In the genomic region with DNA sequence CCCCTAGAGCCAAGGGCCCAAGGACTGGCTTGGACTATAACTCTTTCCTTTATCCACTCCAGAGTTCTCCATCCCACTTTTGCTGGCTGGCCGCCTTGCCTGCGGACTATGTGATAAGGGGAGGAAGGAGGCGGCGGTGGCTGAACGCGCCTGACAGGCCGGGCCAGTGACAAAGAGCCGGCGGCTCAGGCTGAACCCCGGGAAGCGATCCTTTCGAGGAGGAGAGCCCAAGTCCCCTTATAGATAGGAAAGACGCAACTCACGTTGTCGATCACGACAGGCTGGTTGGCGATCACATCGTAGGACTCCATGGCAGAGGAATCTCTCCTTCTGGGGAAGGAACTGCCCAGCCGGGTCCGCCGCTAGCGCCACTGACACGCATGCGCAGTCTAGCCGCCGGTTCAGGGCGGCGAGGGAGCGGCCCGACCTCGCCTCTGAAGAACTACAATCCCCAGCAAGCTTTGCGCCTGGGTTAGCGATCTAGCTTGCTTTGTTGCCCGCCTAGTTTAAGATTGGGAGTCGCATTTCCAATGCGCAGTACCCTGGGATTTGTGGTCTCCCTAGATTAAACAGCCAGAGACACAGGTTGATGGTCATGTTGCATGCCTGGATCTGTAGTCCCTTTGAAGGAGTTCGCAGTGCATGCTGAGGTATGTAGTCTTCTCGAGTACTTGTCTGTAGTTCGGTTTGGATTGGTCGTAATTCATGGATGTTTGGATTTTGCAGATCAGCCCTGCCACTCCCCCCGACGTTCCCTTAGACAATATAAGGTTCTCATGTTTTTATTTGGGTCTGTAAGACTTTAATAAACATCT, we compare ENCODE assay signal across 8 cellular contexts. TPM values are rescaled to one million over a fixed set of nuclear protein-coding genes. Genes with fewer than 3 reads are reported as not detected.
DNase-seq lines count a peak whose midpoint lies in the region; ATAC-seq, FAIRE-seq and TF ChIP-seq lines count a peak whose summit lies in the region.

Gene ACTR1A (minus strand): TSS at position 376 of the 815 bp plus-strand sequence. CDS start 65 bp downstream, at position 311.

- H2AFZ ChIP-seq in IMR-90 (replicated peaks; ENCODE audit: low read length, poor library complexity) (peak within 1 kb of the TSS; percentile 96), OCI-LY7 (ENCODE audit: low read length) (peak within 1 kb of the TSS; percentile 73), endothelial cell of umbilical vein (ENCODE audit: low read depth, low read length) (peak within 1 kb of the TSS; percentile 56)

- no peak within 1 kb of the TSS; the same call in 1 of the 2 replicates for H2BK120ac ChIP-seq in IMR-90 (ENCODE audit: low read depth, low read length)

- in situ Hi-C loops in IMR-90 (cut with MboI; ENCODE audit: low sequenced_read_pairs), result no loop called here

- CTCF ChIA-PET in IMR-90 (lab: Yijun Ruan, JAX) (interaction anchor here (0.9 to 2.3 kb wide), 4 partner anchors 10 to 81 kb away, joined by 3 to 10 read pairs (median 4); no protein-coding TSS in a partner anchor), OCI-LY7 (lab: Charles Lee; ENCODE audit: unreplicated experiment) (interaction anchor here (0.5 to 1.1 kb wide), 3 partner anchors 39 to 108 kb away, joined by 3 read pairs; no protein-coding TSS in a partner anchor), endothelial cell of umbilical vein (lab: Charles Lee) (interaction anchor here (0.7 to 8.4 kb wide), 15 partner anchors 9 to 212 kb away, joined by 3 to 261 read pairs (median 4); partner anchors contain the start of genes ARL3, CUEDC2, SFXN2 and TRIM8)

- no peaks in the 10 kb centered on the region for H3K36me3 Mint-ChIP-seq in mesothelial cell of epicardium

- H3K4me2 ChIP-seq in IMR-90 (ENCODE audit: low read depth, low read length) (peak within 1 kb of the TSS; percentile 96), OCI-LY7 (ENCODE audit: low read length) (peak within 1 kb of the TSS; percentile 83), endothelial cell of umbilical vein (ENCODE audit: insufficient read depth, low read length) (peak within 1 kb of the TSS; percentile 93)

- ATAC-seq in GM21528 (IDR thresholded peaks at IDR 0.05; ENCODE audit: low FRiP score, unreplicated experiment) (peak; percentile 59), IMR-90 (ENCODE audit: low read depth) (peak; percentile 60)

- H2AK5ac ChIP-seq in IMR-90 (ENCODE audit: low read depth, low read length), result peak within 1 kb of the TSS; percentile 86

- H3K27ac Mint-ChIP-seq in mesothelial cell of epicardium, result no peak within 1 kb of the TSS

- DNase-seq in DMS 273 treated with DMSO at 0.1 percent for 48 hours (lab: John Stamatoyannopoulos, UW) (peak; percentile 96), IMR-90 (peak; percentile 100), OCI-LY7 (ENCODE audit: low spot score) (peak; percentile 99), activated T-cell treated with anti-CD3 and anti-CD28 coated beads for 1 hour (ENCODE audit: low read depth) (peak; percentile 90), endothelial cell of umbilical vein (ENCODE audit: low read depth, low spot score) (peak; percentile 100), mesothelial cell of epicardium (ENCODE audit: low spot score in 2 of 2, unreplicated experiment in 2 of 2) (peak; percentile 95 to 97)
- DNase-seq in stimulated activated CD8-positive, alpha-beta memory T cell treated with anti-CD3 and anti-CD28 coated beads, Interleukin-15, amount 100 ng/mL, for 48 hours (ENCODE audit: low read depth in 2 of 2), result peak; percentile 89 to 90

- FAIRE-seq in endothelial cell of umbilical vein (lab: Jason Lieb, UNC), result peak; percentile 99

- H4K91ac ChIP-seq in IMR-90 (ENCODE audit: insufficient read depth, low read depth, low read length), result peak within 1 kb of the TSS; percentile 77

- H3K4me3 Mint-ChIP-seq in mesothelial cell of epicardium, result no peak within 1 kb of the TSS

- H3K79me1 ChIP-seq in IMR-90 (ENCODE audit: low read depth in 1 of 2, low read length in 2 of 2), result peaks cover 5 to 54% of the 10 kb centered on the region in 2 experiments

- H4K20me1 ChIP-seq in IMR-90 (ENCODE audit: insufficient read depth, low read length) (peaks cover 51% of the 10 kb centered on the region), OCI-LY7 (ENCODE audit: insufficient read depth, low read length) (no peaks in the 10 kb centered on the region), endothelial cell of umbilical vein (replicated peaks; ENCODE audit: control insufficient read depth, extremely low read depth, insufficient read depth, low read length) (peaks cover 6% of the 10 kb centered on the region)

- peak within 1 kb of the TSS; percentile 90 for H3K14ac ChIP-seq in IMR-90 (replicated peaks; ENCODE audit: low read depth, low read length)

- 1% methylated on average over 18 of the region's 42 CpGs; no CpG with 5 or more reads in 1 of the 2 experiments for WGBS in IMR-90 (ENCODE audit: extremely low coverage in 2 of 2, insufficient read length in 1 of 2), 2 experiments

- H4K8ac ChIP-seq in IMR-90 (ENCODE audit: low read depth in 2 of 2, low read length in 2 of 2), result peak within 1 kb of the TSS; percentile 20 to 91; a peak in 3 of 4 replicates

- no peak for TF ChIP-seq RAD21 in IMR-90 (IDR thresholded peaks at IDR 0.05; ENCODE audit: low read length)

- TF ChIP-seq POLR2A in IMR-90 (IDR thresholded peaks at IDR 0.05; ENCODE audit: low read depth, low read length) (peak; percentile 43; the same call in 1 of the 2 replicates), endothelial cell of umbilical vein (IDR thresholded peaks at IDR 0.05; ENCODE audit: low read depth, low read length) (no peak)

- H3K79me2 ChIP-seq in OCI-LY7 (ENCODE audit: insufficient read depth, low read depth, low read length), result peaks cover 50% of the 10 kb centered on the region
- H3K79me2 ChIP-seq in endothelial cell of umbilical vein (ENCODE audit: control insufficient read depth, insufficient read depth, low read length), result peaks cover 66% of the 10 kb centered on the region

- peak within 1 kb of the TSS; percentile 86 for H3K23ac ChIP-seq in IMR-90 (ENCODE audit: low read depth, low read length)

- intact Hi-C loops in IMR-90 (cut with micrococcal nuclease), result loop anchor here (1.0 to 5.0 kb wide), 4 partner anchors 81 to 210 kb away; partner anchors contain the start of genes ARL3 and SFXN2
- intact Hi-C loops in OCI-LY7 (cut with micrococcal nuclease; ENCODE audit: unreplicated experiment), result loop anchor here (1.0 to 2.0 kb wide), 5 partner anchors 52 to 210 kb away; partner anchors contain the start of genes C10orf95 and FBXL15
- intact Hi-C loops in endothelial cell of umbilical vein (cut with micrococcal nuclease), result loop anchor here (1.0 to 5.0 kb wide), 7 partner anchors 80 to 312 kb away; partner anchors contain the start of genes ARL3, FBXL15, NFKB2 and SFXN2

- H3K9me3 Mint-ChIP-seq in mesothelial cell of epicardium, result no peaks in the 10 kb centered on the region

- H3K4me3 ChIP-seq in IMR-90 (ENCODE audit: insufficient read depth, low read depth, low read length), result peak within 1 kb of the TSS; percentile 60
- peak within 1 kb of the TSS; percentile 94 for H3K4me3 ChIP-seq in OCI-LY7 (ENCODE audit: low read depth, low read length, poor library complexity, severe bottlenecking)
- peak within 1 kb of the TSS; percentile 69 to 87 (median 82) for H3K4me3 ChIP-seq in endothelial cell of umbilical vein (replicated peaks in 1 of 3; ENCODE audit: insufficient read depth in 1 of 3, low read depth in 1 of 3, low read length in 3 of 3)

- H2BK20ac ChIP-seq in IMR-90 (ENCODE audit: low read depth, low read length), result no peak within 1 kb of the TSS

- H3K18ac ChIP-seq in IMR-90 (ENCODE audit: low read depth, low read length), result peak within 1 kb of the TSS; percentile 14; the same call in 1 of the 2 replicates

- H3K4me1 Mint-ChIP-seq in mesothelial cell of epicardium, result peaks cover 25% of the 10 kb centered on the region

- no peaks in the 10 kb centered on the region for H3K27me3 ChIP-seq in IMR-90 (ENCODE audit: control insufficient read depth, insufficient read depth, low read length)
- H3K27me3 ChIP-seq in endothelial cell of umbilical vein (ENCODE audit: control insufficient read depth in 2 of 2, insufficient read depth in 2 of 2, low read length in 2 of 2), result no peaks in the 10 kb centered on the region

- BruUV-seq in IMR-90 (replicated peaks; lab: Mats Ljungman, UMichigan), result no TSS peak
- BruUV-seq in OCI-LY7 (replicated peaks; lab: Mats Ljungman, UMichigan), result no TSS peak
- BruUV-seq in endothelial cell of umbilical vein (replicated peaks; lab: Mats Ljungman, UMichigan), result TSS peak; percentile 54

- H3K9me3 ChIP-seq in IMR-90 (ENCODE audit: control insufficient read depth, insufficient read depth, low read length) (no peaks in the 10 kb centered on the region), OCI-LY7 (ENCODE audit: low read length) (no peaks in the 10 kb centered on the region), endothelial cell of umbilical vein (replicated peaks; ENCODE audit: control insufficient read depth, insufficient read depth, low read length) (no peaks in the 10 kb centered on the region)

- H3K56ac ChIP-seq in IMR-90 (ENCODE audit: extremely low read depth, insufficient read depth, low read length), result peak within 1 kb of the TSS; percentile 75

- no peaks in the 10 kb centered on the region for H3K27me3 Mint-ChIP-seq in mesothelial cell of epicardium (ENCODE audit: low read depth)

- peak within 1 kb of the TSS; percentile 91 for H3K4ac ChIP-seq in IMR-90 (ENCODE audit: low read depth, low read length)

- peak within 1 kb of the TSS; percentile 97 for H2AK9ac ChIP-seq in IMR-90 (replicated peaks; ENCODE audit: low read depth, low read length, poor library complexity)

- H3K9me1 ChIP-seq in IMR-90 (ENCODE audit: insufficient read depth, low read length) (peaks cover 8% of the 10 kb centered on the region; the same call in 1 of the 2 replicates), endothelial cell of umbilical vein (replicated peaks; ENCODE audit: control insufficient read depth, extremely low read depth, insufficient read depth, low read length) (no peaks in the 10 kb centered on the region)

- no peak for TF ChIP-seq CTCF in IMR-90 (conservative IDR thresholded peaks at IDR 0.05; ENCODE audit: low read depth, low read length)
- no peak for TF ChIP-seq CTCF in OCI-LY7 (conservative IDR thresholded peaks at IDR 0.05; ENCODE audit: low read length)
- TF ChIP-seq CTCF in endothelial cell of umbilical vein (IDR thresholded peaks at IDR 0.05; ENCODE audit: extremely low read depth in 1 of 2, insufficient read depth in 1 of 2, low read depth in 1 of 2, low read length in 2 of 2), result no peak
- TF ChIP-seq CTCF in mesothelial cell of epicardium (IDR thresholded peaks at IDR 0.05; ENCODE audit: unreplicated experiment), result no peak

- peak within 1 kb of the TSS; percentile 68 for H3K27ac ChIP-seq in IMR-90 (ENCODE audit: insufficient read depth, low read length)
- H3K27ac ChIP-seq in OCI-LY7 (ENCODE audit: low read depth, low read length, poor library complexity, severe bottlenecking), result peak within 1 kb of the TSS; percentile 64
- peak within 1 kb of the TSS; percentile 52 for H3K27ac ChIP-seq in endothelial cell of umbilical vein (ENCODE audit: insufficient read depth, low read depth, low read length)

- H3K36me3 ChIP-seq in IMR-90 (ENCODE audit: control insufficient read depth, insufficient read depth, low read length), result peaks cover 2% of the 10 kb centered on the region; the same call in 1 of the 2 replicates
- peaks cover 9% of the 10 kb centered on the region; the same call in 1 of the 2 replicates for H3K36me3 ChIP-seq in OCI-LY7 (ENCODE audit: insufficient read depth, low read length)
- no peaks in the 10 kb centered on the region for H3K36me3 ChIP-seq in endothelial cell of umbilical vein (ENCODE audit: control insufficient read depth in 2 of 2, extremely low read depth in 1 of 2, insufficient read depth in 2 of 2, low read length in 2 of 2)

- POLR2A ChIA-PET in IMR-90 (lab: Charles Lee; ENCODE audit: unreplicated experiment) (interaction anchor here (0.6 kb wide), 1 partner anchor 91 kb away, joined by 3 read pairs; no protein-coding TSS in a partner anchor), OCI-LY7 (lab: Charles Lee) (interaction anchor here (1.4 to 1.5 kb wide), 2 partner anchors 9 to 81 kb away, joined by 3 to 10 read pairs; no protein-coding TSS in a partner anchor), endothelial cell of umbilical vein (lab: Charles Lee) (interaction anchor here (0.6 to 1.0 kb wide), 5 partner anchors 80 to 158 kb away, joined by 3 to 4 read pairs (median 4); partner anchors contain the start of gene TRIM8)

- peak within 1 kb of the TSS; percentile 91 for H3K9ac ChIP-seq in IMR-90 (ENCODE audit: low read depth, low read length)
- peak within 1 kb of the TSS; percentile 86 for H3K9ac ChIP-seq in endothelial cell of umbilical vein (replicated peaks; ENCODE audit: extremely low read depth, insufficient read depth, low read length)

- dilution Hi-C loops in IMR-90 (cut with HindIII; ENCODE audit: low sequenced_read_pairs, unreplicated experiment) (loop anchor here (10.0 kb wide), 1 partner anchor 72 kb away; no protein-coding TSS in a partner anchor), endothelial cell of umbilical vein (cut with MboI; ENCODE audit: extremely low pct_ligation_motif_present, low sequenced_read_pairs) (no loop called here)

- H2BK15ac ChIP-seq in IMR-90 (ENCODE audit: low read depth, low read length), result no peak within 1 kb of the TSS

- peak within 1 kb of the TSS; percentile 67 for H2BK5ac ChIP-seq in IMR-90 (ENCODE audit: low read depth, low read length, poor library complexity, severe bottlenecking)

- H4K5ac ChIP-seq in IMR-90 (ENCODE audit: low read depth, low read length), result peak within 1 kb of the TSS; percentile 23

- no peaks in the 10 kb centered on the region for H3K9me2 ChIP-seq in OCI-LY7 (ENCODE audit: insufficient read depth, low read length)

- peaks cover 3% of the 10 kb centered on the region for H3K4me1 ChIP-seq in IMR-90 (ENCODE audit: control insufficient read depth, insufficient read depth, low read length)
- peaks cover 20% of the 10 kb centered on the region for H3K4me1 ChIP-seq in OCI-LY7 (ENCODE audit: insufficient read depth, low read length, poor library complexity, severe bottlenecking)
- H3K4me1 ChIP-seq in endothelial cell of umbilical vein (ENCODE audit: control insufficient read depth, extremely low read depth, insufficient read depth, low read length), result peaks cover 16% of the 10 kb centered on the region

RNA-seq across cellular contexts. Expression of gene ACTR1A, which starts in this region (rescaled TPM):
- total RNA-seq in IMR-90 (2012; rRNA removed), result 126 and 157 TPM in 2 replicates
- 142 and 155 TPM in 2 replicates for polyA plus RNA-seq in IMR-90 (2012; rRNA removed)
- polyA plus RNA-seq in IMR-90 (2012; cell fraction: cytosol; rRNA removed), result 97.3 and 131 TPM in 2 replicates
- 83.9 and 84.0 TPM in 2 replicates for polyA plus RNA-seq in IMR-90 (2012; cell fraction: nucleus; rRNA removed; ENCODE audit: low replicate concordance)
- 51.2 and 55.5 TPM in 2 replicates for total RNA-seq in OCI-LY7 (2014; rRNA removed; shearing (Covaris generic))
- total RNA-seq in OCI-LY7 (2022), result 68.3 and 72.8 TPM in 2 replicates
- total RNA-seq in endothelial cell of umbilical vein, result 151 and 155 TPM in 2 replicates
- 164 and 169 TPM in 2 replicates for polyA plus RNA-seq in endothelial cell of umbilical vein
- polyA plus RNA-seq in endothelial cell of umbilical vein (2011; cell fraction: cytosol; rRNA removed), result 198 and 204 TPM in 2 replicates
- 146 and 172 TPM in 2 replicates for polyA plus RNA-seq in endothelial cell of umbilical vein (2011; cell fraction: nucleus; rRNA removed)
- polyA plus RNA-seq in endothelial cell of umbilical vein (2012), result 155 and 165 TPM in 2 replicates
- polyA minus RNA-seq in endothelial cell of umbilical vein, result 272 and 299 TPM in 2 replicates
- 80.0 TPM for polyA minus RNA-seq in endothelial cell of umbilical vein (2011; cell fraction: cytosol; rRNA and poly(A)+ RNA removed)
- 86.0 and 88.9 TPM in 2 replicates for polyA minus RNA-seq in endothelial cell of umbilical vein (2011; cell fraction: nucleus; rRNA and poly(A)+ RNA removed)
- total RNA-seq in mesothelial cell of epicardium, result 91.5 to 93.6 TPM (median 91.7 TPM) in 3 replicates

Comparison
In these comparisons a context has a peak if more than half of its experiments do, and no peak if none do; other contexts are left out.
1. Peak in every context shown above with its lines: DNase-seq, ATAC-seq, H3K4me3 ChIP-seq and H3K27ac ChIP-seq.